In genomic region chr2:20231159-20231558, GRCh38 we compare ENCODE assay signal across 16 cellular contexts. TPM values are rescaled to one million over a fixed set of nuclear protein-coding genes. Genes with fewer than 3 reads are reported as not detected.
A peak's percentile ranks its signal among the peaks of the same experiment; 100 is the strongest.
DNase-seq lines count a peak whose midpoint lies in the region; ATAC-seq and TF ChIP-seq lines count a peak whose summit lies in the region.
"Had no signal": no experiment of that assay in that cellular context is flagged by ENCODE, and none has a peak within 500 bp of the region (broad histone marks: within the 10 kb centered on the region; RNA-seq: fewer than 3 reads in every experiment).

No MANE protein-coding gene starts in this region.

- H3K4me2 ChIP-seq in smooth muscle cell = no peak overlapping the region

- H3K27ac ChIP-seq in epithelial cell of prostate (peak overlapping the region; percentile 100), smooth muscle cell (ENCODE audit: low read depth) (peak overlapping the region; percentile 94), ovary (no peak overlapping the region)
- H3K27ac ChIP-seq: adrenal gland, left ventricle myocardium inferior had no signal

- TF ChIP-seq CTCF in smooth muscle cell (IDR thresholded peaks at IDR 0.05; ENCODE audit: borderline replicate concordance, insufficient read depth, poor library complexity, severe bottlenecking) (no peak), ovary (IDR thresholded peaks at IDR 0.05) (no peak)

- intact Hi-C loops in ovary (cut with DNase I) = no loop called here

- no peak overlapping the region for H2AFZ ChIP-seq in smooth muscle cell (ENCODE audit: low read depth)

- DNase-seq in ELF-1 (ENCODE audit: low read depth, low spot score) (peak; percentile 17), T-helper 17 cell (no peak), epithelial cell of prostate (ENCODE audit: low read depth, low spot score) (no peak), smooth muscle cell (lab: John Stamatoyannopoulos, UW; ENCODE audit: unreplicated experiment) (no peak), ovary (no peak), NCI-H2196 (lab: John Stamatoyannopoulos, UW; ENCODE audit: unreplicated experiment) (no peak), SW 1271 (lab: John Stamatoyannopoulos, UW) (no peak)
- DNase-seq: activated CD4-positive, alpha-beta T cell treated with anti-CD3 and anti-CD28 coated beads, Interleukin-2, amount 50 U/mL, for 4 hours; GF-D8; left ventricle myocardium inferior; NCI-H1694; stimulated activated naive CD4-positive, alpha-beta T cell had no signal

- H3K4me1 Mint-ChIP-seq in T-helper 17 cell = peaks cover 3% of the 10 kb centered on the region
- H3K4me1 Mint-ChIP-seq: central memory CD8-positive, alpha-beta T cell had no signal

- TF ChIP-seq POLR2A in ovary (IDR thresholded peaks at IDR 0.05) = no peak

- H3K9ac ChIP-seq in smooth muscle cell (ENCODE audit: low read depth) = no peak overlapping the region

- H4K20me1 ChIP-seq in smooth muscle cell (ENCODE audit: low read depth) = no peaks in the 10 kb centered on the region

- no peaks in the 10 kb centered on the region for H3K27me3 ChIP-seq in smooth muscle cell (ENCODE audit: low read depth)
- H3K27me3 ChIP-seq in ovary = no peaks in the 10 kb centered on the region

- ATAC-seq in T-helper 17 cell (no peak), HG03039 (IDR thresholded peaks at IDR 0.05; ENCODE audit: unreplicated experiment) (no peak)

- no peaks in the 10 kb centered on the region for H3F3A ChIP-seq in smooth muscle cell (ENCODE audit: low read depth)

- H3K9me3 ChIP-seq in T-helper 17 cell (ENCODE audit: control insufficient read depth, low read length, poor library complexity, severe bottlenecking) = no peaks in the 10 kb centered on the region
- H3K9me3 ChIP-seq in smooth muscle cell (replicated peaks; ENCODE audit: low read depth) = no peaks in the 10 kb centered on the region
- H3K9me3 ChIP-seq in ovary = no peaks in the 10 kb centered on the region
- H3K9me3 ChIP-seq: adrenal gland, left ventricle myocardium inferior had no signal

- WGBS in smooth muscle cell (ENCODE audit: low lambda C conversion rate) = 91% methylated on average over 6 of the region's 6 CpGs
- WGBS in ovary, 3 donors = 83 to 87% (median 85%) methylated on average over 6 of the region's 6 CpGs

- no peak for TF ChIP-seq EP300 in ovary (IDR thresholded peaks at IDR 0.05)

- H3K4me1 ChIP-seq in smooth muscle cell (ENCODE audit: low read depth) (no peaks in the 10 kb centered on the region), ovary (ENCODE audit: insufficient read depth) (no peaks in the 10 kb centered on the region)
- H3K4me1 ChIP-seq: adrenal gland, left ventricle myocardium inferior had no signal

- H3K36me3 ChIP-seq in smooth muscle cell (ENCODE audit: low read depth) (no peaks in the 10 kb centered on the region), ovary (no peaks in the 10 kb centered on the region)
- H3K36me3 ChIP-seq: adrenal gland, left ventricle myocardium inferior had no signal

- H3K79me2 ChIP-seq in smooth muscle cell (ENCODE audit: low read depth) = no peaks in the 10 kb centered on the region

- peak overlapping the region; percentile 52 for H3K4me3 Mint-ChIP-seq in T-helper 17 cell
- H3K4me3 Mint-ChIP-seq: central memory CD8-positive, alpha-beta T cell had no signal

- H3K27me3 Mint-ChIP-seq in T-helper 17 cell = peaks cover 47% of the 10 kb centered on the region

- peaks cover 12% of the 10 kb centered on the region for H3K36me3 Mint-ChIP-seq in T-helper 17 cell (ENCODE audit: low read depth)

- H3K4me3 ChIP-seq in smooth muscle cell = no peak overlapping the region
- H3K4me3 ChIP-seq in ovary = no peak overlapping the region
- H3K4me3 ChIP-seq: adrenal gland, left ventricle myocardium inferior had no signal

- no peak overlapping the region for H3K27ac Mint-ChIP-seq in T-helper 17 cell
- H3K27ac Mint-ChIP-seq: progenitor cell of endocrine pancreas had no signal

RNA-seq across cellular contexts. Expression of gene SDC1, which starts 6.2 kb away (rescaled TPM):
- total RNA-seq in T-helper 17 cell (not detected), smooth muscle cell (61.0 and 81.1 TPM in 2 replicates), ovary (1 to 10 TPM; 2.3 to 9.1 (median 4.2) TPM)
- polyA plus RNA-seq in smooth muscle cell (88.1 and 110 TPM in 2 replicates), ovary (1 to 10 TPM in 1 of 2 donors, under 1 TPM in 1; 0.62 to 1.8 TPM)

Comparison
In these comparisons a context has a peak if more than half of its experiments do, and no peak if none do; other contexts are left out.
1. H3K27ac ChIP-seq: peak in epithelial cell of prostate (single experiment) and smooth muscle cell (single experiment); none in ovary (0 of 2).